ENCODE assay signal across 20 cellular contexts in genomic region chr1:115445090-115445489, GRCh38.
DNase-seq lines count a peak whose midpoint lies in the region; ATAC-seq and TF ChIP-seq lines count a peak whose summit lies in the region.
"Had no signal": no experiment of that assay in that cellular context is flagged by ENCODE, and none has a peak within 500 bp of the region (broad histone marks: within the 10 kb centered on the region; RNA-seq: fewer than 3 reads in every experiment).

No MANE protein-coding gene starts in this region.

- DNase-seq in NCI-H69 (lab: John Stamatoyannopoulos, UW) = peak; percentile 0
- DNase-seq in SK-MEL-5 (ENCODE audit: low read depth, low spot score) = peak; percentile 32
- peak; percentile 91 for DNase-seq in foreskin melanocyte
- peak; percentile 23 for DNase-seq in mesendoderm
- no peak for DNase-seq in GM20000 (ENCODE audit: low spot score)
- DNase-seq in COR-L47 (lab: John Stamatoyannopoulos, UW) = no peak
- DNase-seq: 8988T; CD8-positive, alpha-beta T cell; DMS 273 treated with DMSO at 0.1 percent for 48 hours; DMS53; DND-41; EL; H7; HFFc6 had no signal

- no peak overlapping the region for H3K18ac ChIP-seq in mesendoderm (ENCODE audit: low read length)

- no peak overlapping the region for H3K4me3 ChIP-seq in mesendoderm (ENCODE audit: low read length)
- H3K4me3 ChIP-seq: BLaER1, GM12878, GM23338 had no signal

- no peak overlapping the region for H2AK5ac ChIP-seq in mesendoderm (ENCODE audit: low read length)

- H2BK15ac ChIP-seq in mesendoderm (replicated peaks; ENCODE audit: low read depth) = no peak overlapping the region

- H3K79me1 ChIP-seq in mesendoderm (ENCODE audit: low read length) = no peaks in the 10 kb centered on the region

- no peak overlapping the region for H3K4ac ChIP-seq in mesendoderm (ENCODE audit: low read depth, low read length)

- no peak overlapping the region for H4K5ac ChIP-seq in mesendoderm (ENCODE audit: low read length)

- H3K9ac ChIP-seq in mesendoderm (ENCODE audit: low read length) = no peak overlapping the region
- H3K9ac ChIP-seq: BLaER1 had no signal

- H2BK120ac ChIP-seq in mesendoderm (ENCODE audit: low read depth, low read length) = no peak overlapping the region

- H3K23ac ChIP-seq in mesendoderm (ENCODE audit: low read length) = no peak overlapping the region

- H4K8ac ChIP-seq in mesendoderm (ENCODE audit: low read depth, low read length) = no peak overlapping the region

- no peak for ATAC-seq in HG03045 (IDR thresholded peaks at IDR 0.05; ENCODE audit: unreplicated experiment)
- ATAC-seq: CD8-positive, alpha-beta T cell; GM12878; GM23338; HCT116; HepG2 had no signal

- H3K27ac ChIP-seq in mesendoderm (ENCODE audit: low read depth, low read length) = no peak overlapping the region
- H3K27ac ChIP-seq: BLaER1 had no signal

- no peaks in the 10 kb centered on the region for H3K27me3 ChIP-seq in mesendoderm (ENCODE audit: insufficient read depth, low read length, poor library complexity)
- H3K27me3 ChIP-seq: BLaER1 had no signal

- H3K4me2 ChIP-seq in mesendoderm (ENCODE audit: low read length) = no peak overlapping the region
- H3K4me2 ChIP-seq: BLaER1, GM23338 had no signal

- TF ChIP-seq CTCF in GM20000 (IDR thresholded peaks at IDR 0.05; ENCODE audit: extremely low read depth, missing control alignments) = no peak

- no peaks in the 10 kb centered on the region for H3K36me3 ChIP-seq in mesendoderm (ENCODE audit: control insufficient read depth, insufficient read depth, low read length)
- H3K36me3 ChIP-seq: BLaER1 had no signal

- no peaks in the 10 kb centered on the region for H3K79me2 ChIP-seq in mesendoderm (ENCODE audit: control insufficient read depth, insufficient read depth, low read length)

- in situ Hi-C loops in SK-MEL-5 (cut with HindIII; ENCODE audit: low pct_unique_long_range_greater_than_20kb, low sequenced_read_pairs) = no loop called here

- H3K4me1 ChIP-seq in mesendoderm (ENCODE audit: control insufficient read depth, low read depth, low read length) = no peaks in the 10 kb centered on the region
- H3K4me1 ChIP-seq: BLaER1 had no signal

- H2BK5ac ChIP-seq in mesendoderm (ENCODE audit: low read length) = no peak overlapping the region

- H3K56ac ChIP-seq in mesendoderm (ENCODE audit: low read length) = no peak overlapping the region

Comparison
In these comparisons a context has a peak if more than half of its experiments do, and no peak if none do; other contexts are left out.
1. DNase-seq: peak in NCI-H69 (single experiment), SK-MEL-5 (single experiment), foreskin melanocyte (single experiment) and mesendoderm (single experiment); none in GM20000 (single experiment) and COR-L47 (single experiment).